In genomic region chrX:20595928-20596550, GRCh38 we compare ENCODE assay signal across 9 cellular contexts.
DNase-seq lines count a peak whose midpoint lies in the region; ATAC-seq, FAIRE-seq and TF ChIP-seq lines count a peak whose summit lies in the region.
"Had no signal": no experiment of that assay in that cellular context is flagged by ENCODE, and none has a peak within 500 bp of the region (broad histone marks: within the 10 kb centered on the region; RNA-seq: fewer than 3 reads in every experiment).

No MANE protein-coding gene starts in this region.

- TF ChIP-seq CTCF in osteocyte (IDR thresholded peaks at IDR 0.05), result no peak
- TF ChIP-seq CTCF in D721Med (IDR thresholded peaks at IDR 0.05; ENCODE audit: insufficient read depth, missing control alignments), result no peak

- peak; percentile 63 for DNase-seq in activated effector memory CD4-positive, alpha-beta T cell treated with anti-CD3 and anti-CD28 coated beads, Interleukin-2, amount 50 U/mL, for 16 hours
- no peak for DNase-seq in activated effector memory CD4-positive, alpha-beta T cell treated with Interleukin-2 at 50 U/mL for 16 hours
- peak; percentile 43 for DNase-seq in activated CD8-positive, alpha-beta memory T cell treated with anti-CD3 and anti-CD28 coated beads, Interleukin-2, amount 10 ng/mL, durations not matched to agents 7 days and 5 days
- DNase-seq in islet precursor cell (peak; percentile 81), stromal cell of bone marrow (ENCODE audit: low read depth) (peak; percentile 14), osteocyte (ENCODE audit: extremely low spot score, unreplicated experiment) (no peak), D721Med (ENCODE audit: insufficient read length, low spot score) (no peak)

- peaks cover 20% of the 10 kb centered on the region for H3K4me1 Mint-ChIP-seq in activated CD8-positive, alpha-beta memory T cell treated with anti-CD3 and anti-CD28 coated beads, Interleukin-2, amount 10 ng/mL, durations not matched to agents 7 days and 5 days
- peaks cover 6% of the 10 kb centered on the region for H3K4me1 Mint-ChIP-seq in osteocyte (ENCODE audit: unreplicated experiment)

- no peak for FAIRE-seq in D721Med (lab: Jason Lieb, UNC)

- H3K27ac Mint-ChIP-seq in activated CD8-positive, alpha-beta memory T cell treated with anti-CD3 and anti-CD28 coated beads, Interleukin-2, amount 10 ng/mL, durations not matched to agents 7 days and 5 days, result peak overlapping the region; percentile 52
- no peak overlapping the region for H3K27ac Mint-ChIP-seq in osteocyte (ENCODE audit: unreplicated experiment)

- no peaks in the 10 kb centered on the region for H3K36me3 Mint-ChIP-seq in activated CD8-positive, alpha-beta memory T cell treated with anti-CD3 and anti-CD28 coated beads, Interleukin-2, amount 10 ng/mL, durations not matched to agents 7 days and 5 days
- no peaks in the 10 kb centered on the region for H3K36me3 Mint-ChIP-seq in osteocyte (ENCODE audit: unreplicated experiment)

- no peaks in the 10 kb centered on the region for H3K9me3 Mint-ChIP-seq in activated CD8-positive, alpha-beta memory T cell treated with anti-CD3 and anti-CD28 coated beads, Interleukin-2, amount 10 ng/mL, durations not matched to agents 7 days and 5 days (ENCODE audit: low read depth)
- H3K9me3 Mint-ChIP-seq in osteocyte (ENCODE audit: unreplicated experiment), result peaks cover under 1% of the 10 kb centered on the region

- ATAC-seq in activated CD8-positive, alpha-beta memory T cell treated with anti-CD3 and anti-CD28 coated beads, Interleukin-2, amount 10 ng/mL, durations not matched to agents 7 days and 5 days, result peak; percentile 53
- no peak for ATAC-seq in GM21737 (IDR thresholded peaks at IDR 0.05; ENCODE audit: unreplicated experiment)
- ATAC-seq: Panc1 had no signal

- CTCF ChIA-PET in activated CD8-positive, alpha-beta memory T cell treated with anti-CD3 and anti-CD28 coated beads, Interleukin-2, amount 10 ng/mL, durations not matched to agents 7 days and 5 days (lab: Charles Lee), result interaction anchor here (1.5 kb wide), 1 partner anchor 10 kb away, joined by 3 read pairs; no protein-coding TSS in a partner anchor

- peaks cover 3% of the 10 kb centered on the region for H3K27me3 Mint-ChIP-seq in activated CD8-positive, alpha-beta memory T cell treated with anti-CD3 and anti-CD28 coated beads, Interleukin-2, amount 10 ng/mL, durations not matched to agents 7 days and 5 days
- no peaks in the 10 kb centered on the region for H3K27me3 Mint-ChIP-seq in osteocyte (ENCODE audit: unreplicated experiment)

- H3K4me3 Mint-ChIP-seq in activated CD8-positive, alpha-beta memory T cell treated with anti-CD3 and anti-CD28 coated beads, Interleukin-2, amount 10 ng/mL, durations not matched to agents 7 days and 5 days, result no peak overlapping the region
- H3K4me3 Mint-ChIP-seq in osteocyte (ENCODE audit: unreplicated experiment), result no peak overlapping the region

Comparison
In these comparisons a context has a peak if more than half of its experiments do, and no peak if none do; other contexts are left out.
1. DNase-seq: peak in activated effector memory CD4-positive, alpha-beta T cell treated with anti-CD3 and anti-CD28 coated beads, Interleukin-2, amount 50 U/mL, for 16 hours (single experiment), activated CD8-positive, alpha-beta memory T cell treated with anti-CD3 and anti-CD28 coated beads, Interleukin-2, amount 10 ng/mL, durations not matched to agents 7 days and 5 days (single experiment), islet precursor cell (single experiment) and stromal cell of bone marrow (single experiment); none in activated effector memory CD4-positive, alpha-beta T cell treated with Interleukin-2 at 50 U/mL for 16 hours (single experiment), osteocyte (single experiment) and D721Med (single experiment).